Comparison of ENCODE assay signal across 30 cellular contexts in the genomic region with DNA sequence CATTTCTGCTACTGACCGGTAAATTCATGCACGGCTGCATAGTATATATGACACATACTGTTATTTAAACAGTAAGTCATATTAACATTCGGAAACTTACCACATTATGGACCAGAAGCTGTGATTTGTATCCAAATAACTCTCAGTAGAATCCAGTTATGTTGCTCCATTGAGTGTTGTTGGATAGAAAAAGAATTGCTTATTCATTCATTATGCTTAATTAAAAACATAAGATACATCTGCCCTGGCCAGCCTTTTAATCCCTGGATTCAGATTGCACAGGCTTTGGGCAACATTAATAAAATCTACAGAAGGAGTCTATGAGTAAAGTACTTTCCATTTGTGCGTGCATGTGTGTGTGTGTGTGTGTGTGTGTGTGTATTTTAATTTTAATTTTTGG.
"Had no signal": no experiment of that assay in that cellular context is flagged by ENCODE, and none has a peak within 500 bp of the region (broad histone marks: within the 10 kb centered on the region; RNA-seq: fewer than 3 reads in every experiment).

No MANE protein-coding gene starts in this region.

- H3K4me1 ChIP-seq: SJCRH30 had no signal

- H3K4me3 Mint-ChIP-seq: activated CD4-positive, alpha-beta memory T cell treated with anti-CD3 and anti-CD28 coated beads, Interleukin-2, amount 10 ng/mL, durations not matched to agents 7 days and 5 days; activated CD8-positive, alpha-beta memory T cell treated with anti-CD3 and anti-CD28 coated beads, Interleukin-2, amount 10 ng/mL, durations not matched to agents 7 days and 5 days; activated naive CD4-positive, alpha-beta T cell treated with anti-CD3 and anti-CD28 coated beads, Interleukin-2, amount 10 ng/mL, durations not matched to agents 7 days and 5 days; activated naive CD8-positive, alpha-beta T cell; activated naive CD8-positive, alpha-beta T cell treated with anti-CD3 and anti-CD28 coated beads, Interleukin-2, amount 50 U/mL, for 24 hours had no signal

- ATAC-seq: activated CD8-positive, alpha-beta memory T cell treated with anti-CD3 and anti-CD28 coated beads, Interleukin-2, amount 10 ng/mL, durations not matched to agents 7 days and 5 days; activated naive CD8-positive, alpha-beta T cell treated with anti-CD3 and anti-CD28 coated beads, Interleukin-2, amount 50 U/mL, for 24 hours; Panc1 had no signal

- DNase-seq: activated CD4-positive, alpha-beta memory T cell treated with anti-CD3 and anti-CD28 coated beads, Interleukin-2, amount 10 ng/mL, durations not matched to agents 7 days and 5 days; activated CD4-positive, alpha-beta T cell treated with anti-CD3 and anti-CD28 coated beads for 1 hour; activated CD4-positive, alpha-beta T cell treated with anti-CD3 and anti-CD28 coated beads for 48 hours; activated CD4-positive, CD25-positive, alpha-beta regulatory T cell; activated CD8-positive, alpha-beta memory T cell treated with anti-CD3 and anti-CD28 coated beads for 24 hours; activated CD8-positive, alpha-beta memory T cell treated with anti-CD3 and anti-CD28 coated beads, Interleukin-2, amount 10 ng/mL, durations not matched to agents 7 days and 5 days; activated CD8-positive, alpha-beta memory T cell treated with anti-CD3 and anti-CD28 coated beads, Interleukin-2, amount 50 U/mL, for 48 hours; activated effector memory CD4-positive, alpha-beta T cell treated with Interleukin-2 at 50 U/mL for 16 hours; activated naive CD4-positive, alpha-beta T cell treated with anti-CD3 and anti-CD28 coated beads, Interleukin-2, amount 10 ng/mL, durations not matched to agents 7 days and 5 days; activated naive CD8-positive, alpha-beta T cell treated with anti-CD3 and anti-CD28 coated beads, Interleukin-2, amount 50 U/mL, for 24 hours; activated T-cell treated with anti-CD3 and anti-CD28 coated beads, Interleukin-2, amount 50 U/mL, for 48 hours; amniotic stem cell; aorta; brain microvascular endothelial cell; central memory CD4-positive, alpha-beta T cell; MM.1S; MV-4-11; NCI-H1694 treated with DMSO at 0.1 percent for 48 hours; NCI-H2107; NCI-H2171; NCI-H446; NCI-H510A treated with DMSO at 0.1 percent for 48 hours; NCI-H526 treated with DMSO at 0.1 percent for 48 hours; SHP77; SJCRH30; T1000; WERI-Rb-1 had no signal

- H3K4me3 ChIP-seq: SJCRH30, SK-N-MC had no signal

- H3K9me3 Mint-ChIP-seq: activated naive CD4-positive, alpha-beta T cell treated with anti-CD3 and anti-CD28 coated beads, Interleukin-2, amount 10 ng/mL, durations not matched to agents 7 days and 5 days; activated naive CD8-positive, alpha-beta T cell treated with anti-CD3 and anti-CD28 coated beads, Interleukin-2, amount 50 U/mL, for 24 hours had no signal

- H3K36me3 Mint-ChIP-seq: activated CD8-positive, alpha-beta memory T cell treated with anti-CD3 and anti-CD28 coated beads, Interleukin-2, amount 10 ng/mL, durations not matched to agents 7 days and 5 days; activated naive CD4-positive, alpha-beta T cell treated with anti-CD3 and anti-CD28 coated beads, Interleukin-2, amount 10 ng/mL, durations not matched to agents 7 days and 5 days had no signal

- H3K9me3 ChIP-seq: SJCRH30 had no signal

- H3K4me1 Mint-ChIP-seq: activated CD4-positive, alpha-beta memory T cell treated with anti-CD3 and anti-CD28 coated beads, Interleukin-2, amount 10 ng/mL, durations not matched to agents 7 days and 5 days; activated CD8-positive, alpha-beta memory T cell treated with anti-CD3 and anti-CD28 coated beads, Interleukin-2, amount 10 ng/mL, durations not matched to agents 7 days and 5 days; activated naive CD4-positive, alpha-beta T cell treated with anti-CD3 and anti-CD28 coated beads, Interleukin-2, amount 10 ng/mL, durations not matched to agents 7 days and 5 days; activated naive CD8-positive, alpha-beta T cell treated with anti-CD3 and anti-CD28 coated beads, Interleukin-2, amount 50 U/mL, for 24 hours had no signal

- H3K27me3 Mint-ChIP-seq: activated CD4-positive, alpha-beta memory T cell treated with anti-CD3 and anti-CD28 coated beads, Interleukin-2, amount 10 ng/mL, durations not matched to agents 7 days and 5 days; activated CD8-positive, alpha-beta memory T cell treated with anti-CD3 and anti-CD28 coated beads, Interleukin-2, amount 10 ng/mL, durations not matched to agents 7 days and 5 days; activated naive CD4-positive, alpha-beta T cell treated with anti-CD3 and anti-CD28 coated beads, Interleukin-2, amount 10 ng/mL, durations not matched to agents 7 days and 5 days; activated naive CD8-positive, alpha-beta T cell had no signal

- H3K36me3 ChIP-seq: brain microvascular endothelial cell, SJCRH30, WERI-Rb-1 had no signal

- H3K27ac Mint-ChIP-seq: activated CD4-positive, alpha-beta memory T cell treated with anti-CD3 and anti-CD28 coated beads, Interleukin-2, amount 10 ng/mL, durations not matched to agents 7 days and 5 days; activated CD8-positive, alpha-beta memory T cell treated with anti-CD3 and anti-CD28 coated beads, Interleukin-2, amount 10 ng/mL, durations not matched to agents 7 days and 5 days; activated naive CD4-positive, alpha-beta T cell treated with anti-CD3 and anti-CD28 coated beads, Interleukin-2, amount 10 ng/mL, durations not matched to agents 7 days and 5 days; activated naive CD8-positive, alpha-beta T cell; activated naive CD8-positive, alpha-beta T cell treated with anti-CD3 and anti-CD28 coated beads, Interleukin-2, amount 50 U/mL, for 24 hours had no signal

- H3K27me3 ChIP-seq: brain microvascular endothelial cell, SJCRH30 had no signal
